Comparison of ENCODE assay signal across 1 cellular context in genomic region chr15:55564347-55565145, GRCh38.
TF ChIP-seq lines count a peak whose summit lies in the region.

No MANE protein-coding gene starts in this region.

TF ChIP-seq in HepG2, 621 proteins besides CTCF, POLR2A, EP300 and RAD21:
- TF ChIP-seq ZMAT5 (CRISPR knock-in tag; IDR thresholded peaks at IDR 0.05; ENCODE audit: borderline replicate concordance, low read depth), result no peak
- no peak for TF ChIP-seq HES4 (CRISPR knock-in tag; IDR thresholded peaks at IDR 0.05; ENCODE audit: borderline replicate concordance)
- no peak for TF ChIP-seq ZNF710 (CRISPR knock-in tag; IDR thresholded peaks at IDR 0.05; ENCODE audit: borderline replicate concordance)
- TF ChIP-seq HNF4A (CRISPR knock-in tag; IDR thresholded peaks at IDR 0.05), result 0 out of 2 replicates have a peak, but pooled peaks have one; percentile 13
- no peak for TF ChIP-seq ZNF574 (CRISPR knock-in tag; IDR thresholded peaks at IDR 0.05)
- TF ChIP-seq ZHX1 (CRISPR knock-in tag; IDR thresholded peaks at IDR 0.05; ENCODE audit: low read depth), result no peak
- TF ChIP-seq JUN (CRISPR knock-in tag; IDR thresholded peaks at IDR 0.05), result no peak
- TF ChIP-seq HNF4G (IDR thresholded peaks at IDR 0.05; ENCODE audit: borderline replicate concordance, low read depth, low read length), result peak; percentile 30; the same call in 1 of the 2 replicates
- no peak for TF ChIP-seq HNF4G (CRISPR knock-in tag; IDR thresholded peaks at IDR 0.05; ENCODE audit: borderline replicate concordance, low read depth)
- no peak for TF ChIP-seq ZNF280B (CRISPR knock-in tag; IDR thresholded peaks at IDR 0.05; ENCODE audit: borderline replicate concordance)
- TF ChIP-seq MNT (IDR thresholded peaks at IDR 0.05), result no peak
- no peak for TF ChIP-seq FOXO1 (CRISPR knock-in tag; IDR thresholded peaks at IDR 0.05)
- TF ChIP-seq KDM5B (CRISPR knock-in tag; IDR thresholded peaks at IDR 0.05; ENCODE audit: borderline replicate concordance), result no peak
- no peak for TF ChIP-seq ZNF782 (CRISPR knock-in tag; IDR thresholded peaks at IDR 0.05; ENCODE audit: borderline replicate concordance)
- no peak for TF ChIP-seq ZZZ3 (CRISPR knock-in tag; IDR thresholded peaks at IDR 0.05; ENCODE audit: borderline replicate concordance)
- peak; percentile 62; the same call in 1 of the 2 replicates for TF ChIP-seq ZNF768 (CRISPR knock-in tag; IDR thresholded peaks at IDR 0.05)
- TF ChIP-seq ZKSCAN1 (IDR thresholded peaks at IDR 0.05; ENCODE audit: low read length), result no peak
- TF ChIP-seq SALL2 (CRISPR knock-in tag; IDR thresholded peaks at IDR 0.05), result no peak
- no peak for TF ChIP-seq ZNF691 (CRISPR knock-in tag; IDR thresholded peaks at IDR 0.05; ENCODE audit: borderline replicate concordance, low read depth)
- no peak for TF ChIP-seq HNRNPUL1 (IDR thresholded peaks at IDR 0.05; ENCODE audit: low read depth, low read length)
- peak; percentile 30 for TF ChIP-seq XRCC5 (optimal IDR thresholded peaks at IDR 0.05; ENCODE audit: low read length)
- no peak for TF ChIP-seq TCF7L2 (IDR thresholded peaks at IDR 0.05; ENCODE audit: low read depth, low read length)
- TF ChIP-seq CREB1 (IDR thresholded peaks at IDR 0.05), result no peak
- TF ChIP-seq CREB1 (CRISPR knock-in tag; IDR thresholded peaks at IDR 0.05), result no peak
TF ChIP-seq in HepG2: peak in this region for 4.
